Comparison of ENCODE assay signal across 22 cellular contexts in genomic region chr3:127351775-127352350, GRCh38.
DNase-seq lines count a peak whose midpoint lies in the region; TF ChIP-seq lines count a peak whose summit lies in the region.
"Had no signal": no experiment of that assay in that cellular context is flagged by ENCODE, and none has a peak within 500 bp of the region (broad histone marks: within the 10 kb centered on the region; RNA-seq: fewer than 3 reads in every experiment).

No MANE protein-coding gene starts in this region.

- peaks cover 11% of the 10 kb centered on the region; the same call in 1 of the 2 replicates for H3K4me1 ChIP-seq in MM.1S (ENCODE audit: low read length)
- H3K4me1 ChIP-seq: BE2C had no signal

- no peak overlapping the region for H3K4me3 ChIP-seq in MM.1S (ENCODE audit: low read length)
- H3K4me3 ChIP-seq: MG63, SK-N-MC had no signal

- no peaks in the 10 kb centered on the region for H3K27me3 ChIP-seq in MM.1S (replicated peaks; ENCODE audit: insufficient read depth, low read length)
- H3K27me3 ChIP-seq: BE2C had no signal

- no peaks in the 10 kb centered on the region for H3K79me2 ChIP-seq in MM.1S (ENCODE audit: low read length)

- H3K9me3 Mint-ChIP-seq in type B pancreatic cell, result peaks cover 6% of the 10 kb centered on the region
- H3K9me3 Mint-ChIP-seq in activated CD4-positive, alpha-beta T cell treated with anti-CD3 and anti-CD28 coated beads, Interleukin-2, amount 10 ng/mL, durations not matched to agents 24 days and 14 days, result no peaks in the 10 kb centered on the region

- no peaks in the 10 kb centered on the region for H3K9me3 ChIP-seq in MM.1S (replicated peaks; ENCODE audit: insufficient read depth, low read length)
- H3K9me3 ChIP-seq: BE2C had no signal

- H3F3A ChIP-seq in MM.1S (ENCODE audit: insufficient read depth, low read length), result 0 out of 2 replicates have a peak, but pooled peaks cover 5% of the 10 kb centered on the region

- no peaks in the 10 kb centered on the region for H3K9me2 ChIP-seq in MM.1S (replicated peaks; ENCODE audit: insufficient read depth, low read length)

- H3K4me3 Mint-ChIP-seq in type B pancreatic cell, result no peak overlapping the region
- H3K4me3 Mint-ChIP-seq in activated CD4-positive, alpha-beta T cell treated with anti-CD3 and anti-CD28 coated beads, Interleukin-2, amount 10 ng/mL, durations not matched to agents 24 days and 14 days, result no peak overlapping the region
- H3K4me3 Mint-ChIP-seq: CD4-positive, CD25-positive, alpha-beta regulatory T cell had no signal

- peak overlapping the region; percentile 82 for H3K27ac Mint-ChIP-seq in type B pancreatic cell
- no peak overlapping the region for H3K27ac Mint-ChIP-seq in activated CD4-positive, alpha-beta T cell treated with anti-CD3 and anti-CD28 coated beads, Interleukin-2, amount 10 ng/mL, durations not matched to agents 24 days and 14 days
- H3K27ac Mint-ChIP-seq: CD4-positive, CD25-positive, alpha-beta regulatory T cell had no signal

- intact Hi-C loops in activated CD4-positive, alpha-beta T cell treated with anti-CD3 and anti-CD28 coated beads, Interleukin-2, amount 10 ng/mL, durations not matched to agents 24 days and 14 days (cut with micrococcal nuclease), result no loop called here

- peak overlapping the region; percentile 40 for H2AFZ ChIP-seq in MM.1S (ENCODE audit: low read length)

- no peaks in the 10 kb centered on the region for H3K36me3 ChIP-seq in MM.1S (replicated peaks; ENCODE audit: insufficient read depth, low read length)
- H3K36me3 ChIP-seq: BE2C, MG63 had no signal

- H3K27me3 Mint-ChIP-seq in type B pancreatic cell, result peaks cover 10% of the 10 kb centered on the region
- no peaks in the 10 kb centered on the region for H3K27me3 Mint-ChIP-seq in activated CD4-positive, alpha-beta T cell treated with anti-CD3 and anti-CD28 coated beads, Interleukin-2, amount 10 ng/mL, durations not matched to agents 24 days and 14 days

- H3K27ac ChIP-seq in MM.1S (ENCODE audit: low read length), result peak overlapping the region; percentile 26; the same call in 1 of the 2 replicates
- H3K27ac ChIP-seq: SK-N-MC had no signal

- H4K20me1 ChIP-seq in MM.1S (ENCODE audit: insufficient read depth, low read length), result no peaks in the 10 kb centered on the region

- H3K4me1 Mint-ChIP-seq in type B pancreatic cell (ENCODE audit: unreplicated experiment), result no peaks in the 10 kb centered on the region
- no peaks in the 10 kb centered on the region for H3K4me1 Mint-ChIP-seq in activated CD4-positive, alpha-beta T cell treated with anti-CD3 and anti-CD28 coated beads, Interleukin-2, amount 10 ng/mL, durations not matched to agents 24 days and 14 days
- H3K4me1 Mint-ChIP-seq: CD4-positive, CD25-positive, alpha-beta regulatory T cell had no signal

- H3K9ac ChIP-seq in MM.1S (ENCODE audit: low read length), result no peak overlapping the region

- DNase-seq in NCI-H1417 (lab: John Stamatoyannopoulos, UW), result peak; percentile 29 to 55 (median 39)
- DNase-seq in NCI-H1417 treated with DMSO at 0.1 percent for 48 hours (lab: John Stamatoyannopoulos, UW), result no peak
- DNase-seq in MM.1S, result peak; percentile 62
- peak; percentile 73 for DNase-seq in left kidney (ENCODE audit: low read depth, low spot score)
- no peak for DNase-seq in type B pancreatic cell (ENCODE audit: extremely low spot score, unreplicated experiment)
- DNase-seq in activated CD4-positive, alpha-beta T cell treated with anti-CD3 and anti-CD28 coated beads, Interleukin-2, amount 10 ng/mL, durations not matched to agents 24 days and 14 days, result no peak
- no peak for DNase-seq in NOMO-1 treated with dmso at 0.1 percent for 144 hours (lab: John Stamatoyannopoulos, UW; ENCODE audit: unreplicated experiment)
- DNase-seq in kidney tubule cell (ENCODE audit: low spot score), result no peak
- DNase-seq: 8988T; BE2C; CD4-positive, CD25-positive, alpha-beta regulatory T cell; COR-L47; GF-D8; Kasumi-1; MG63; NCI-H1092; NCI-H1694 treated with DMSO at 0.1 percent for 48 hours; NCI-H2107; NCI-H526 treated with DMSO at 0.1 percent for 48 hours; NK-92 treated with Interleukin-12 subunit alpha and Interleukin-12 subunit beta, amount 100 ng/mL, for 24 hours; Right ventricle myocardium superior had no signal

- H3K4me2 ChIP-seq in MM.1S (ENCODE audit: low read depth, low read length), result peak overlapping the region; percentile 24; the same call in 1 of the 2 replicates

- no peak for TF ChIP-seq CTCF in MM.1S (IDR thresholded peaks at IDR 0.05; ENCODE audit: low read length)
- no peak for TF ChIP-seq CTCF in type B pancreatic cell (conservative IDR thresholded peaks at IDR 0.05)

- H3K36me3 Mint-ChIP-seq in type B pancreatic cell, result no peaks in the 10 kb centered on the region
- no peaks in the 10 kb centered on the region for H3K36me3 Mint-ChIP-seq in activated CD4-positive, alpha-beta T cell treated with anti-CD3 and anti-CD28 coated beads, Interleukin-2, amount 10 ng/mL, durations not matched to agents 24 days and 14 days (ENCODE audit: low read depth)
- H3K36me3 Mint-ChIP-seq: CD4-positive, CD25-positive, alpha-beta regulatory T cell had no signal

Comparison
In these comparisons a context has a peak if more than half of its experiments do, and no peak if none do; other contexts are left out.
1. DNase-seq: peak in NCI-H1417 (3 of 3), MM.1S (single experiment) and left kidney (single experiment); none in NCI-H1417 treated with DMSO at 0.1 percent for 48 hours (single experiment), type B pancreatic cell (single experiment), activated CD4-positive, alpha-beta T cell treated with anti-CD3 and anti-CD28 coated beads, Interleukin-2, amount 10 ng/mL, durations not matched to agents 24 days and 14 days (single experiment), NOMO-1 treated with dmso at 0.1 percent for 144 hours (single experiment) and kidney tubule cell (single experiment).